ENCODE assay signal across 9 cellular contexts in genomic region chr1:150563340-150564038, GRCh38. TPM values are rescaled to one million over a fixed set of nuclear protein-coding genes. Genes with fewer than 3 reads are reported as not detected.
DNase-seq lines count a peak whose midpoint lies in the region; ATAC-seq lines count a peak whose summit lies in the region.
"Had no signal": no experiment of that assay in that cellular context is flagged by ENCODE, and none has a peak within 500 bp of the region (broad histone marks: within the 10 kb centered on the region; RNA-seq: fewer than 3 reads in every experiment).

No MANE protein-coding gene starts in this region.

- peak overlapping the region; percentile 87 for H3K27ac ChIP-seq in iPS-18a (ENCODE audit: low read length)

- H3K4me3 Mint-ChIP-seq in activated naive CD8-positive, alpha-beta T cell treated with anti-CD3 and anti-CD28 coated beads, Interleukin-2, amount 10 ng/mL, durations not matched to agents 7 days and 5 days = peak overlapping the region; percentile 97
- peak overlapping the region; percentile 97 for H3K4me3 Mint-ChIP-seq in stimulated activated naive CD8-positive, alpha-beta T cell treated with anti-CD3 and anti-CD28 coated beads, Interleukin-15, Interleukin-2, amounts not matched to agents 100 ng/mL and 50 ng/mL, for 24 hours

- POLR2A ChIA-PET in activated naive CD8-positive, alpha-beta T cell treated with anti-CD3 and anti-CD28 coated beads, Interleukin-2, amount 10 ng/mL, durations not matched to agents 7 days and 5 days (lab: Charles Lee) = interaction anchor here (0.5 to 13.9 kb wide), 16 partner anchors 12 to 677 kb away, joined by 3 to 1003 read pairs (median 5); partner anchors contain the start of genes CTSK, ENSA, FALEC and MCL1

- H3K27me3 Mint-ChIP-seq in activated naive CD8-positive, alpha-beta T cell treated with anti-CD3 and anti-CD28 coated beads, Interleukin-2, amount 10 ng/mL, durations not matched to agents 7 days and 5 days = no peaks in the 10 kb centered on the region
- H3K27me3 Mint-ChIP-seq in stimulated activated naive CD8-positive, alpha-beta T cell treated with anti-CD3 and anti-CD28 coated beads, Interleukin-15, Interleukin-2, amounts not matched to agents 100 ng/mL and 50 ng/mL, for 24 hours = no peaks in the 10 kb centered on the region

- peak overlapping the region; percentile 100 for H3K27ac Mint-ChIP-seq in activated naive CD8-positive, alpha-beta T cell treated with anti-CD3 and anti-CD28 coated beads, Interleukin-2, amount 10 ng/mL, durations not matched to agents 7 days and 5 days
- peak overlapping the region; percentile 100 for H3K27ac Mint-ChIP-seq in stimulated activated naive CD8-positive, alpha-beta T cell treated with anti-CD3 and anti-CD28 coated beads, Interleukin-15, Interleukin-2, amounts not matched to agents 100 ng/mL and 50 ng/mL, for 24 hours

- peaks cover 57% of the 10 kb centered on the region for H3K4me1 Mint-ChIP-seq in activated naive CD8-positive, alpha-beta T cell treated with anti-CD3 and anti-CD28 coated beads, Interleukin-2, amount 10 ng/mL, durations not matched to agents 7 days and 5 days
- peaks cover 81% of the 10 kb centered on the region for H3K4me1 Mint-ChIP-seq in stimulated activated naive CD8-positive, alpha-beta T cell treated with anti-CD3 and anti-CD28 coated beads, Interleukin-15, Interleukin-2, amounts not matched to agents 100 ng/mL and 50 ng/mL, for 24 hours (ENCODE audit: low read depth)

- peak overlapping the region; percentile 86 for H3K9ac ChIP-seq in iPS-18a (ENCODE audit: low read length)

- DNase-seq in stimulated activated CD4-positive, alpha-beta T cell treated with anti-CD3 and anti-CD28 coated beads, Interleukin-15, amount 100 ng/mL, for 24 hours = peak; percentile 60
- no peak for DNase-seq in stimulated activated CD4-positive, alpha-beta T cell treated with anti-CD3 and anti-CD28 coated beads, Interleukin-1b, Interleukin-23, amount 100 ng/mL, for 48 hours
- peak; percentile 63 for DNase-seq in NCI-H2029 (lab: John Stamatoyannopoulos, UW)
- no peak for DNase-seq in activated naive CD8-positive, alpha-beta T cell treated with anti-CD3 and anti-CD28 coated beads, Interleukin-2, amount 10 ng/mL, durations not matched to agents 7 days and 5 days

- no peaks in the 10 kb centered on the region for H3K9me3 ChIP-seq in iPS-18a (ENCODE audit: control insufficient read depth, low read depth, low read length)

- no peaks in the 10 kb centered on the region for H3K9me3 Mint-ChIP-seq in activated naive CD8-positive, alpha-beta T cell treated with anti-CD3 and anti-CD28 coated beads, Interleukin-2, amount 10 ng/mL, durations not matched to agents 7 days and 5 days
- no peaks in the 10 kb centered on the region for H3K9me3 Mint-ChIP-seq in stimulated activated naive CD8-positive, alpha-beta T cell treated with anti-CD3 and anti-CD28 coated beads, Interleukin-15, Interleukin-2, amounts not matched to agents 100 ng/mL and 50 ng/mL, for 24 hours

- peaks cover 51% of the 10 kb centered on the region for H3K4me1 ChIP-seq in iPS-18a (ENCODE audit: control insufficient read depth, low read depth, low read length)

- ATAC-seq in activated naive CD8-positive, alpha-beta T cell treated with anti-CD3 and anti-CD28 coated beads, Interleukin-2, amount 10 ng/mL, durations not matched to agents 7 days and 5 days (ENCODE audit: low read depth) = peak; percentile 23
- no peak for ATAC-seq in GM18858 (IDR thresholded peaks at IDR 0.05; ENCODE audit: unreplicated experiment)
- no peak for ATAC-seq in HG03469 (IDR thresholded peaks at IDR 0.05; ENCODE audit: unreplicated experiment)

- H3K36me3 Mint-ChIP-seq in activated naive CD8-positive, alpha-beta T cell treated with anti-CD3 and anti-CD28 coated beads, Interleukin-2, amount 10 ng/mL, durations not matched to agents 7 days and 5 days = peaks cover 3% of the 10 kb centered on the region
- H3K36me3 Mint-ChIP-seq in stimulated activated naive CD8-positive, alpha-beta T cell treated with anti-CD3 and anti-CD28 coated beads, Interleukin-15, Interleukin-2, amounts not matched to agents 100 ng/mL and 50 ng/mL, for 24 hours (ENCODE audit: low read depth) = peaks cover 4% of the 10 kb centered on the region

- no peaks in the 10 kb centered on the region for H3K27me3 ChIP-seq in iPS-18a (ENCODE audit: control insufficient read depth, insufficient read depth, low read length)

- H3K4me3 ChIP-seq in iPS-18a (ENCODE audit: low read length) = peak overlapping the region; percentile 78

- H3K36me3 ChIP-seq in iPS-18a (ENCODE audit: control insufficient read depth, low read depth, low read length) = no peaks in the 10 kb centered on the region

RNA-seq across cellular contexts. Expression of gene ADAMTSL4, which starts 14.3 kb away (rescaled TPM):
- under 1 TPM; 0.11 to 0.30 TPM for total RNA-seq in activated naive CD8-positive, alpha-beta T cell treated with anti-CD3 and anti-CD28 coated beads, Interleukin-2, amount 10 ng/mL, durations not matched to agents 7 days and 5 days

RNA-seq across cellular contexts. Expression of gene MCL1, which starts 15.9 kb away (rescaled TPM):
- total RNA-seq in activated naive CD8-positive, alpha-beta T cell treated with anti-CD3 and anti-CD28 coated beads, Interleukin-2, amount 10 ng/mL, durations not matched to agents 7 days and 5 days = 100 to 1,000 TPM; 302 to 303 TPM

RNA-seq across cellular contexts. Expression of gene FALEC, which starts 47.9 kb away (rescaled TPM):
- under 1 TPM; 0.58 to 0.60 TPM for total RNA-seq in activated naive CD8-positive, alpha-beta T cell treated with anti-CD3 and anti-CD28 coated beads, Interleukin-2, amount 10 ng/mL, durations not matched to agents 7 days and 5 days
- total RNA-seq: subcutaneous adipose tissue had no signal

RNA-seq across cellular contexts. Expression of gene ECM1, which starts 55.6 kb away (rescaled TPM):
- total RNA-seq in activated naive CD8-positive, alpha-beta T cell treated with anti-CD3 and anti-CD28 coated beads, Interleukin-2, amount 10 ng/mL, durations not matched to agents 7 days and 5 days = 1 to 10 TPM; 1.4 to 1.7 TPM

Comparison
In these comparisons a context has a peak if more than half of its experiments do, and no peak if none do; other contexts are left out.
1. DNase-seq: peak in stimulated activated CD4-positive, alpha-beta T cell treated with anti-CD3 and anti-CD28 coated beads, Interleukin-15, amount 100 ng/mL, for 24 hours (single experiment) and NCI-H2029 (single experiment); none in stimulated activated CD4-positive, alpha-beta T cell treated with anti-CD3 and anti-CD28 coated beads, Interleukin-1b, Interleukin-23, amount 100 ng/mL, for 48 hours (single experiment) and activated naive CD8-positive, alpha-beta T cell treated with anti-CD3 and anti-CD28 coated beads, Interleukin-2, amount 10 ng/mL, durations not matched to agents 7 days and 5 days (single experiment).